In genomic region chr17:78378225-78379133, GRCh38 we compare ENCODE assay signal across 1 cellular context.
A peak's percentile ranks its signal among the peaks of the same experiment; 100 is the strongest.
TF ChIP-seq lines count a peak whose summit lies in the region.

Gene PGS1 (plus strand): TSS chr17:78378649. CDS start chr17:78378666, 17 bp downstream.

TF ChIP-seq in HEK293, 187 proteins besides CTCF, POLR2A, EP300 and RAD21 (continued from another document):
- TF ChIP-seq, protein P1, sequence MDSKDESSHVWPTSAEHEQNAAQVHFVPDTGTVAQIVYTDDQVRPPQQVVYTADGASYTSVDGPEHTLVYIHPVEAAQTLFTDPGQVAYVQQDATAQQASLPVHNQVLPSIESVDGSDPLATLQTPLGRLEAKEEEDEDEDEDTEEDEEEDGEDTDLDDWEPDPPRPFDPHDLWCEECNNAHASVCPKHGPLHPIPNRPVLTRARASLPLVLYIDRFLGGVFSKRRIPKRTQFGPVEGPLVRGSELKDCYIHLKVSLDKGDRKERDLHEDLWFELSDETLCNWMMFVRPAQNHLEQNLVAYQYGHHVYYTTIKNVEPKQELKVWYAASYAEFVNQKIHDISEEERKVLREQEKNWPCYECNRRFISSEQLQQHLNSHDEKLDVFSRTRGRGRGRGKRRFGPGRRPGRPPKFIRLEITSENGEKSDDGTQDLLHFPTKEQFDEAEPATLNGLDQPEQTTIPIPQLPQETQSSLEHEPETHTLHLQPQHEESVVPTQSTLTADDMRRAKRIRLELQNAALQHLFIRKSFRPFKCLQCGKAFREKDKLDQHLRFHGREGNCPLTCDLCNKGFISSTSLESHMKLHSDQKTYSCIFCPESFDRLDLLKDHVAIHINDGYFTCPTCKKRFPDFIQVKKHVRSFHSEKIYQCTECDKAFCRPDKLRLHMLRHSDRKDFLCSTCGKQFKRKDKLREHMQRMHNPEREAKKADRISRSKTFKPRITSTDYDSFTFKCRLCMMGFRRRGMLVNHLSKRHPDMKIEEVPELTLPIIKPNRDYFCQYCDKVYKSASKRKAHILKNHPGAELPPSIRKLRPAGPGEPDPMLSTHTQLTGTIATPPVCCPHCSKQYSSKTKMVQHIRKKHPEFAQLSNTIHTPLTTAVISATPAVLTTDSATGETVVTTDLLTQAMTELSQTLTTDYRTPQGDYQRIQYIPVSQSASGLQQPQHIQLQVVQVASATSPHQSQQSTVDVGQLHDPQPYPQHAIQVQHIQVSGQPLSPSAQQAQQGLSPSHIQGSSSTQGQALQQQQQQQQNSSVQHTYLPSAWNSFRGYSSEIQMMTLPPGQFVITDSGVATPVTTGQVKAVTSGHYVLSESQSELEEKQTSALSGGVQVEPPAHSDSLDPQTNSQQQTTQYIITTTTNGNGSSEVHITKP (tag by site-specific recombination; IDR thresholded peaks at IDR 0.05) = no peak
- TF ChIP-seq SETDB1 (IDR thresholded peaks at IDR 0.05; ENCODE audit: insufficient read length, low read length) (no peak), OSR2 (tag by site-specific recombination; IDR thresholded peaks at IDR 0.05) (peak; percentile 75), ZFP69B (tag by site-specific recombination; IDR thresholded peaks at IDR 0.05) (peak; percentile 59; the same call in 1 of the 2 replicates), ZNF660 (tag by site-specific recombination; IDR thresholded peaks at IDR 0.05) (peak; percentile 89; the same call in 1 of the 2 replicates), ZSCAN30 (tag by site-specific recombination; IDR thresholded peaks at IDR 0.05) (peak; percentile 57; the same call in 1 of the 2 replicates), ZNF211 (tag by site-specific recombination; IDR thresholded peaks at IDR 0.05; ENCODE audit: low read depth) (no peak), ZNF837 (tag by site-specific recombination; IDR thresholded peaks at IDR 0.05) (no peak), ZXDB (tag by site-specific recombination; IDR thresholded peaks at IDR 0.05) (peak; percentile 95), KLF9 (tag by site-specific recombination; IDR thresholded peaks at IDR 0.05; ENCODE audit: low read depth) (peak; percentile 72; the same call in 1 of the 2 replicates), KLF8 (tag by site-specific recombination; IDR thresholded peaks at IDR 0.05) (peak; percentile 71; the same call in 1 of the 2 replicates), YY2 (tag by site-specific recombination; IDR thresholded peaks at IDR 0.05) (peak; percentile 96), IKZF3 (tag by site-specific recombination; IDR thresholded peaks at IDR 0.05) (peak; percentile 61; the same call in 1 of the 2 replicates), ZNF366 (tag by site-specific recombination; conservative IDR thresholded peaks at IDR 0.05) (peak; percentile 49), ZBTB21 (tag by site-specific recombination; IDR thresholded peaks at IDR 0.05) (peak; percentile 59), ZNF600 (tag by site-specific recombination; IDR thresholded peaks at IDR 0.05) (peak; percentile 88), SP2 (tag by site-specific recombination; IDR thresholded peaks at IDR 0.05) (peak; percentile 83), OVOL3 (tag by site-specific recombination; IDR thresholded peaks at IDR 0.05) (0 out of 2 replicates have a peak, but pooled peaks have one; percentile 25), ZNF561 (tag by site-specific recombination; IDR thresholded peaks at IDR 0.05; ENCODE audit: borderline replicate concordance) (peak; percentile 91), ZBTB6 (tag by site-specific recombination; IDR thresholded peaks at IDR 0.05) (peak; percentile 97), ZNF174 (tag by site-specific recombination; IDR thresholded peaks at IDR 0.05) (no peak), GLI4 (tag by site-specific recombination; IDR thresholded peaks at IDR 0.05) (peak; percentile 85), ZNF76 (tag by site-specific recombination; IDR thresholded peaks at IDR 0.05; ENCODE audit: borderline replicate concordance, low read depth) (peak; percentile 87), ZNF704 (tag by site-specific recombination; IDR thresholded peaks at IDR 0.05) (peak; percentile 81; the same call in 1 of the 2 replicates), ZEB2 (tag by site-specific recombination; IDR thresholded peaks at IDR 0.05) (peak; percentile 87; the same call in 1 of the 2 replicates), BCL11A (tag by site-specific recombination; IDR thresholded peaks at IDR 0.05; ENCODE audit: low read depth) (0 out of 2 replicates have a peak, but pooled peaks have one; percentile 10)
- TF ChIP-seq, protein P2, sequence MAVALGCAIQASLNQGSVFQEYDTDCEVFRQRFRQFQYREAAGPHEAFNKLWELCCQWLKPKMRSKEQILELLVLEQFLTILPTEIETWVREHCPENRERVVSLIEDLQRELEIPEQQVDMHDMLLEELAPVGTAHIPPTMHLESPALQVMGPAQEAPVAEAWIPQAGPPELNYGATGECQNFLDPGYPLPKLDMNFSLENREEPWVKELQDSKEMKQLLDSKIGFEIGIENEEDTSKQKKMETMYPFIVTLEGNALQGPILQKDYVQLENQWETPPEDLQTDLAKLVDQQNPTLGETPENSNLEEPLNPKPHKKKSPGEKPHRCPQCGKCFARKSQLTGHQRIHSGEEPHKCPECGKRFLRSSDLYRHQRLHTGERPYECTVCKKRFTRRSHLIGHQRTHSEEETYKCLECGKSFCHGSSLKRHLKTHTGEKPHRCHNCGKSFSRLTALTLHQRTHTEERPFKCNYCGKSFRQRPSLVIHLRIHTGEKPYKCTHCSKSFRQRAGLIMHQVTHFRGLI (tag by site-specific recombination; IDR thresholded peaks at IDR 0.05) = no peak; the same call in 1 of the 2 replicates
- TF ChIP-seq, protein P3, sequence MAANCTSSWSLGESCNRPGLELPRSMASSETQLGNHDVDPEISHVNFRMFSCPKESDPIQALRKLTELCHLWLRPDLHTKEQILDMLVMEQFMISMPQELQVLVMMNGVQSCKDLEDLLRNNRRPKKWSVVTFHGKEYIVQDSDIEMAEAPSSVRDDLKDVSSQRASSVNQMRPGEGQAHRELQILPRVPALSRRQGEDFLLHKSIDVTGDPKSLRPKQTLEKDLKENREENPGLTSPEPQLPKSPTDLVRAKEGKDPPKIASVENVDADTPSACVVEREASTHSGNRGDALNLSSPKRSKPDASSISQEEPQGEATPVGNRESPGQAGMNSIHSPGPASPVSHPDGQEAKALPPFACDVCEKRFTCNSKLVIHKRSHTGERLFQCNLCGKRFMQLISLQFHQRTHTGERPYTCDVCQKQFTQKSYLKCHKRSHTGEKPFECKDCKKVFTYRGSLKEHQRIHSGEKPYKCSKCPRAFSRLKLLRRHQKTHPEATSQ (tag by site-specific recombination; IDR thresholded peaks at IDR 0.05) = peak; percentile 38; the same call in 1 of the 2 replicates
- TF ChIP-seq, protein P4, sequence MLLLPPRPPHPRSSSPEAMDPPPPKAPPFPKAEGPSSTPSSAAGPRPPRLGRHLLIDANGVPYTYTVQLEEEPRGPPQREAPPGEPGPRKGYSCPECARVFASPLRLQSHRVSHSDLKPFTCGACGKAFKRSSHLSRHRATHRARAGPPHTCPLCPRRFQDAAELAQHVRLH (tag by site-specific recombination; IDR thresholded peaks at IDR 0.05) = peak; percentile 93
- TF ChIP-seq, protein P5, sequence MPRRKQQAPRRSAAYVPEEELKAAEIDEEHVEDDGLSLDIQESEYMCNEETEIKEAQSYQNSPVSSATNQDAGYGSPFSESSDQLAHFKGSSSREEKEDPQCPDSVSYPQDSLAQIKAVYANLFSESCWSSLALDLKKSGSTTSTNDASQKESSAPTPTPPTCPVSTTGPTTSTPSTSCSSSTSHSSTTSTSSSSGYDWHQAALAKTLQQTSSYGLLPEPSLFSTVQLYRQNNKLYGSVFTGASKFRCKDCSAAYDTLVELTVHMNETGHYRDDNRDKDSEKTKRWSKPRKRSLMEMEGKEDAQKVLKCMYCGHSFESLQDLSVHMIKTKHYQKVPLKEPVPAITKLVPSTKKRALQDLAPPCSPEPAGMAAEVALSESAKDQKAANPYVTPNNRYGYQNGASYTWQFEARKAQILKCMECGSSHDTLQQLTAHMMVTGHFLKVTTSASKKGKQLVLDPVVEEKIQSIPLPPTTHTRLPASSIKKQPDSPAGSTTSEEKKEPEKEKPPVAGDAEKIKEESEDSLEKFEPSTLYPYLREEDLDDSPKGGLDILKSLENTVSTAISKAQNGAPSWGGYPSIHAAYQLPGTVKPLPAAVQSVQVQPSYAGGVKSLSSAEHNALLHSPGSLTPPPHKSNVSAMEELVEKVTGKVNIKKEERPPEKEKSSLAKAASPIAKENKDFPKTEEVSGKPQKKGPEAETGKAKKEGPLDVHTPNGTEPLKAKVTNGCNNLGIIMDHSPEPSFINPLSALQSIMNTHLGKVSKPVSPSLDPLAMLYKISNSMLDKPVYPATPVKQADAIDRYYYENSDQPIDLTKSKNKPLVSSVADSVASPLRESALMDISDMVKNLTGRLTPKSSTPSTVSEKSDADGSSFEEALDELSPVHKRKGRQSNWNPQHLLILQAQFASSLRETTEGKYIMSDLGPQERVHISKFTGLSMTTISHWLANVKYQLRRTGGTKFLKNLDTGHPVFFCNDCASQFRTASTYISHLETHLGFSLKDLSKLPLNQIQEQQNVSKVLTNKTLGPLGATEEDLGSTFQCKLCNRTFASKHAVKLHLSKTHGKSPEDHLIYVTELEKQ (tag by site-specific recombination; IDR thresholded peaks at IDR 0.05; ENCODE audit: borderline replicate concordance) = peak; percentile 55; the same call in 1 of the 2 replicates
- TF ChIP-seq, protein P6, sequence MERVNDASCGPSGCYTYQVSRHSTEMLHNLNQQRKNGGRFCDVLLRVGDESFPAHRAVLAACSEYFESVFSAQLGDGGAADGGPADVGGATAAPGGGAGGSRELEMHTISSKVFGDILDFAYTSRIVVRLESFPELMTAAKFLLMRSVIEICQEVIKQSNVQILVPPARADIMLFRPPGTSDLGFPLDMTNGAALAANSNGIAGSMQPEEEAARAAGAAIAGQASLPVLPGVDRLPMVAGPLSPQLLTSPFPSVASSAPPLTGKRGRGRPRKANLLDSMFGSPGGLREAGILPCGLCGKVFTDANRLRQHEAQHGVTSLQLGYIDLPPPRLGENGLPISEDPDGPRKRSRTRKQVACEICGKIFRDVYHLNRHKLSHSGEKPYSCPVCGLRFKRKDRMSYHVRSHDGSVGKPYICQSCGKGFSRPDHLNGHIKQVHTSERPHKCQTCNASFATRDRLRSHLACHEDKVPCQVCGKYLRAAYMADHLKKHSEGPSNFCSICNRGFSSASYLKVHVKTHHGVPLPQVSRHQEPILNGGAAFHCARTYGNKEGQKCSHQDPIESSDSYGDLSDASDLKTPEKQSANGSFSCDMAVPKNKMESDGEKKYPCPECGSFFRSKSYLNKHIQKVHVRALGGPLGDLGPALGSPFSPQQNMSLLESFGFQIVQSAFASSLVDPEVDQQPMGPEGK (tag by site-specific recombination; IDR thresholded peaks at IDR 0.05) = peak; percentile 97
- TF ChIP-seq, protein P7, sequence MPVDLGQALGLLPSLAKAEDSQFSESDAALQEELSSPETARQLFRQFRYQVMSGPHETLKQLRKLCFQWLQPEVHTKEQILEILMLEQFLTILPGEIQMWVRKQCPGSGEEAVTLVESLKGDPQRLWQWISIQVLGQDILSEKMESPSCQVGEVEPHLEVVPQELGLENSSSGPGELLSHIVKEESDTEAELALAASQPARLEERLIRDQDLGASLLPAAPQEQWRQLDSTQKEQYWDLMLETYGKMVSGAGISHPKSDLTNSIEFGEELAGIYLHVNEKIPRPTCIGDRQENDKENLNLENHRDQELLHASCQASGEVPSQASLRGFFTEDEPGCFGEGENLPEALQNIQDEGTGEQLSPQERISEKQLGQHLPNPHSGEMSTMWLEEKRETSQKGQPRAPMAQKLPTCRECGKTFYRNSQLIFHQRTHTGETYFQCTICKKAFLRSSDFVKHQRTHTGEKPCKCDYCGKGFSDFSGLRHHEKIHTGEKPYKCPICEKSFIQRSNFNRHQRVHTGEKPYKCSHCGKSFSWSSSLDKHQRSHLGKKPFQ (tag by site-specific recombination; IDR thresholded peaks at IDR 0.05) = no peak
- TF ChIP-seq, protein P8, sequence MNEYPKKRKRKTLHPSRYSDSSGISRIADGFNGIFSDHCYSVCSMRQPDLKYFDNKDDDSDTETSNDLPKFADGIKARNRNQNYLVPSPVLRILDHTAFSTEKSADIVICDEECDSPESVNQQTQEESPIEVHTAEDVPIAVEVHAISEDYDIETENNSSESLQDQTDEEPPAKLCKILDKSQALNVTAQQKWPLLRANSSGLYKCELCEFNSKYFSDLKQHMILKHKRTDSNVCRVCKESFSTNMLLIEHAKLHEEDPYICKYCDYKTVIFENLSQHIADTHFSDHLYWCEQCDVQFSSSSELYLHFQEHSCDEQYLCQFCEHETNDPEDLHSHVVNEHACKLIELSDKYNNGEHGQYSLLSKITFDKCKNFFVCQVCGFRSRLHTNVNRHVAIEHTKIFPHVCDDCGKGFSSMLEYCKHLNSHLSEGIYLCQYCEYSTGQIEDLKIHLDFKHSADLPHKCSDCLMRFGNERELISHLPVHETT (tag by site-specific recombination; IDR thresholded peaks at IDR 0.05) = peak; percentile 31; the same call in 1 of the 2 replicates
